In genomic region chr21:44574457-44575306, GRCh38 we compare ENCODE assay signal across 14 cellular contexts. TPM values are rescaled to one million over a fixed set of nuclear protein-coding genes. Genes with fewer than 3 reads are reported as not detected.
DNase-seq lines count a peak whose midpoint lies in the region; ATAC-seq and TF ChIP-seq lines count a peak whose summit lies in the region.
"Had no signal": no experiment of that assay in that cellular context is flagged by ENCODE, and none has a peak within 500 bp of the region (broad histone marks: within the 10 kb centered on the region; RNA-seq: fewer than 3 reads in every experiment).

No MANE protein-coding gene starts in this region.

- H3K4me3 ChIP-seq in mucosa of descending colon = no peak overlapping the region
- H3K4me3 ChIP-seq: coronary artery had no signal

- peaks cover 7% of the 10 kb centered on the region for H3K4me1 ChIP-seq in mucosa of descending colon (ENCODE audit: low read depth)

- ATAC-seq in central memory CD8-positive, alpha-beta T cell (replicated peaks; ENCODE audit: extremely low read depth, poor library complexity, severe bottlenecking) = no peak
- ATAC-seq in mucosa of descending colon = peak; percentile 92
- no peak for ATAC-seq in HG02610 (IDR thresholded peaks at IDR 0.05; ENCODE audit: unreplicated experiment)
- no peak for ATAC-seq in HG03139 (IDR thresholded peaks at IDR 0.05; ENCODE audit: unreplicated experiment)
- ATAC-seq: natural killer cell, sciatic nerve had no signal

- H3K9me3 ChIP-seq in mucosa of descending colon = peaks cover 3% of the 10 kb centered on the region

- H3K4me3 Mint-ChIP-seq in central memory CD8-positive, alpha-beta T cell = peak overlapping the region; percentile 50
- H3K4me3 Mint-ChIP-seq: CD4-positive, CD25-positive, alpha-beta regulatory T cell; natural killer cell had no signal

- intact Hi-C loops in mucosa of descending colon (cut with DNase I, micrococcal nuclease) = no loop called here

- peaks cover 16% of the 10 kb centered on the region for H3K4me1 Mint-ChIP-seq in central memory CD8-positive, alpha-beta T cell

- H3K36me3 Mint-ChIP-seq in central memory CD8-positive, alpha-beta T cell (ENCODE audit: insufficient read depth) = no peaks in the 10 kb centered on the region

- H3K9me3 Mint-ChIP-seq in central memory CD8-positive, alpha-beta T cell = peaks cover 4% of the 10 kb centered on the region

- H3K27me3 Mint-ChIP-seq in central memory CD8-positive, alpha-beta T cell = peaks cover 17% of the 10 kb centered on the region

- TF ChIP-seq CTCF in mucosa of descending colon (IDR thresholded peaks at IDR 0.05) = no peak

- H3K36me3 ChIP-seq in mucosa of descending colon (ENCODE audit: low read depth) = no peaks in the 10 kb centered on the region

- DNase-seq in DMS53 treated with DMSO at 0.1 percent for 48 hours (lab: John Stamatoyannopoulos, UW; ENCODE audit: unreplicated experiment) (peak; percentile 48), HT1080 (ENCODE audit: low read depth) (peak; percentile 23), mucosa of descending colon (peak; percentile 81 to 84 (median 81)), DMS153 treated with DMSO at 0.1 percent for 48 hours (lab: John Stamatoyannopoulos, UW; ENCODE audit: unreplicated experiment) (no peak), NCI-H446 treated with DMSO at 0.1 percent for 48 hours (lab: John Stamatoyannopoulos, UW) (no peak)
- no peak for DNase-seq in central memory CD8-positive, alpha-beta T cell (ENCODE audit: low spot score in 2 of 2)
- DNase-seq: CD4-positive, CD25-positive, alpha-beta regulatory T cell; natural killer cell; NCI-H510A treated with DMSO at 0.1 percent for 48 hours had no signal

- no peak overlapping the region for H3K27ac Mint-ChIP-seq in central memory CD8-positive, alpha-beta T cell (ENCODE audit: low read depth)
- H3K27ac Mint-ChIP-seq: natural killer cell had no signal

RNA-seq across cellular contexts. Expression of gene KRTAP10-4, which starts 1.2 kb away (rescaled TPM):
- total RNA-seq in HT1080 (2014; rRNA removed; shearing (Covaris generic)) = not detected in 2 replicates
- polyA plus RNA-seq in HT1080 (2015; cell fraction: cytosol; rRNA removed) = not detected in 2 replicates
- not detected in 2 replicates for polyA plus RNA-seq in HT1080 (2015; cell fraction: nucleus; rRNA removed)
- total RNA-seq in mucosa of descending colon = not detected
- total RNA-seq: CD4-positive, CD25-positive, alpha-beta regulatory T cell; natural killer cell; sciatic nerve had no signal
- polyA plus RNA-seq: adipose tissue; CD4-positive, CD25-positive, alpha-beta regulatory T cell had no signal

RNA-seq across cellular contexts. Expression of gene KRTAP10-5, which starts 5.7 kb away (rescaled TPM):
- not detected in 2 replicates for total RNA-seq in HT1080 (2014; rRNA removed; shearing (Covaris generic))
- not detected in 2 replicates for polyA plus RNA-seq in HT1080 (2015; cell fraction: cytosol; rRNA removed)
- polyA plus RNA-seq in HT1080 (2015; cell fraction: nucleus; rRNA removed) = not detected in 2 replicates
- total RNA-seq in mucosa of descending colon = not detected
- total RNA-seq: CD4-positive, CD25-positive, alpha-beta regulatory T cell; natural killer cell; sciatic nerve had no signal
- polyA plus RNA-seq: adipose tissue; CD4-positive, CD25-positive, alpha-beta regulatory T cell had no signal

RNA-seq across cellular contexts. Expression of gene KRTAP10-3, which starts 16.1 kb away (rescaled TPM):
- not detected in 2 replicates for total RNA-seq in HT1080 (2014; rRNA removed; shearing (Covaris generic))
- polyA plus RNA-seq in HT1080 (2015; cell fraction: cytosol; rRNA removed) = not detected in 2 replicates
- not detected in 2 replicates for polyA plus RNA-seq in HT1080 (2015; cell fraction: nucleus; rRNA removed)
- not detected for total RNA-seq in mucosa of descending colon
- total RNA-seq: CD4-positive, CD25-positive, alpha-beta regulatory T cell; natural killer cell; sciatic nerve had no signal
- polyA plus RNA-seq: adipose tissue; CD4-positive, CD25-positive, alpha-beta regulatory T cell had no signal

RNA-seq across cellular contexts. Expression of gene KRTAP10-6, which starts 17.6 kb away (rescaled TPM):
- total RNA-seq in HT1080 (2014; rRNA removed; shearing (Covaris generic)) = not detected in 2 replicates
- polyA plus RNA-seq in HT1080 (2015; cell fraction: cytosol; rRNA removed) = not detected in 2 replicates
- polyA plus RNA-seq in HT1080 (2015; cell fraction: nucleus; rRNA removed) = 0.10 TPM in 1 of 2 replicates, not detected in the other
- not detected for total RNA-seq in mucosa of descending colon
- total RNA-seq: CD4-positive, CD25-positive, alpha-beta regulatory T cell; natural killer cell; sciatic nerve had no signal
- polyA plus RNA-seq: adipose tissue; CD4-positive, CD25-positive, alpha-beta regulatory T cell had no signal

RNA-seq across cellular contexts. Expression of gene KRTAP10-2, which starts 23.4 kb away (rescaled TPM):
- not detected in 2 replicates for total RNA-seq in HT1080 (2014; rRNA removed; shearing (Covaris generic))
- not detected in 2 replicates for polyA plus RNA-seq in HT1080 (2015; cell fraction: cytosol; rRNA removed)
- polyA plus RNA-seq in HT1080 (2015; cell fraction: nucleus; rRNA removed) = not detected in 2 replicates
- not detected for total RNA-seq in mucosa of descending colon
- total RNA-seq: CD4-positive, CD25-positive, alpha-beta regulatory T cell; natural killer cell; sciatic nerve had no signal
- polyA plus RNA-seq: CD4-positive, CD25-positive, alpha-beta regulatory T cell had no signal

Comparison
In these comparisons a context has a peak if more than half of its experiments do, and no peak if none do; other contexts are left out.
1. DNase-seq: peak in DMS53 treated with DMSO at 0.1 percent for 48 hours (single experiment), HT1080 (single experiment) and mucosa of descending colon (3 of 3); none in central memory CD8-positive, alpha-beta T cell (0 of 2), DMS153 treated with DMSO at 0.1 percent for 48 hours (single experiment) and NCI-H446 treated with DMSO at 0.1 percent for 48 hours (single experiment).